37 cellular contexts compared by ENCODE assay signal in genomic region chrX:137855490-137855889, GRCh38.
"Had no signal": no experiment of that assay in that cellular context is flagged by ENCODE, and none has a peak within 500 bp of the region (broad histone marks: within the 10 kb centered on the region; RNA-seq: fewer than 3 reads in every experiment).

No MANE protein-coding gene starts in this region.

- H3K4me3 ChIP-seq: adrenal gland, ascending aorta, breast epithelium, cardiac muscle cell had no signal

- DNase-seq: activated effector memory CD4-positive, alpha-beta T cell treated with anti-CD3 and anti-CD28 coated beads, Interleukin-2, amount 50 U/mL, for 16 hours; activated effector memory CD4-positive, alpha-beta T cell treated with Interleukin-2 at 50 U/mL for 16 hours; activated gamma-delta T cell; activated gamma-delta T cell treated with Interleukin-2 at 50 U/mL for 16 hours; activated naive CD4-positive, alpha-beta T cell; activated naive CD4-positive, alpha-beta T cell treated with anti-CD3 and anti-CD28 coated beads for 36 hours; activated naive CD4-positive, alpha-beta T cell treated with anti-CD3 and anti-CD28 coated beads, Interleukin-2, amount 10 ng/mL, durations not matched to agents 7 days and 5 days; activated naive CD4-positive, alpha-beta T cell treated with anti-CD3 and anti-CD28 coated beads, Interleukin-2, amount 50 U/mL, for 16 hours; activated naive CD4-positive, alpha-beta T cell treated with Interleukin-2 at 50 U/mL for 16 hours; activated naive CD8-positive, alpha-beta T cell treated with anti-CD3 and anti-CD28 coated beads for 36 hours; activated naive CD8-positive, alpha-beta T cell treated with anti-CD3 and anti-CD28 coated beads, Interleukin-2, amount 10 ng/mL, durations not matched to agents 7 days and 5 days; activated naive CD8-positive, alpha-beta T cell treated with anti-CD3 and anti-CD28 coated beads, Interleukin-2, amount 50 U/mL, for 24 hours; activated T-cell treated with anti-CD3 and anti-CD28 coated beads for 4 hours; activated T-cell treated with anti-CD3 and anti-CD28 coated beads, Interleukin-2, amount 50 U/mL, for 1 hour; activated T-cell treated with anti-CD3 and anti-CD28 coated beads, Interleukin-2, amount 50 U/mL, for 24 hours; activated T-cell treated with anti-CD3 and anti-CD28 coated beads, Interleukin-2, amount 50 U/mL, for 48 hours; adrenal gland; amniotic stem cell; amygdala; anterior cingulate cortex; aorta; brain microvascular endothelial cell; caudate nucleus; central memory CD4-positive, alpha-beta T cell; cerebellar nuclear complex had no signal

- H3K9me3 ChIP-seq: adrenal gland, ascending aorta, breast epithelium had no signal

- H3K4me3 Mint-ChIP-seq: activated naive CD4-positive, alpha-beta T cell treated with anti-CD3 and anti-CD28 coated beads for 36 hours; activated naive CD4-positive, alpha-beta T cell treated with anti-CD3 and anti-CD28 coated beads, Interleukin-2, amount 10 ng/mL, durations not matched to agents 7 days and 5 days; activated naive CD4-positive, alpha-beta T cell treated with anti-CD3 and anti-CD28 coated beads, Interleukin-2, amount 50 U/mL, for 24 hours; activated naive CD8-positive, alpha-beta T cell; activated naive CD8-positive, alpha-beta T cell treated with anti-CD3 and anti-CD28 coated beads for 36 hours; activated naive CD8-positive, alpha-beta T cell treated with anti-CD3 and anti-CD28 coated beads, Interleukin-2, amount 10 ng/mL, durations not matched to agents 7 days and 5 days; activated naive CD8-positive, alpha-beta T cell treated with anti-CD3 and anti-CD28 coated beads, Interleukin-2, amount 50 U/mL, for 24 hours; activated T-cell treated with anti-CD3 and anti-CD28 coated beads, Interleukin-2, amount 50 U/mL, for 24 hours; activated T-helper 1 cell treated with anti-CD3 and anti-CD28 coated beads, Interleukin-12 subunit alpha, Interleukin-12 subunit beta, Interleukin-2, Interleukin-4 antibody, amounts not matched to agents 30 ng/mL and 10 ng/mL and 1 ng/mL, durations not matched to agents 14 hours and 24 hours and 36 hours; activated T-helper 17 cell treated with anti-CD3 and anti-CD28 coated beads, Interleukin-2, amount 50 U/mL, for 72 hours; brain; central memory CD8-positive, alpha-beta T cell had no signal

- H3K9me3 Mint-ChIP-seq: activated naive CD4-positive, alpha-beta T cell treated with anti-CD3 and anti-CD28 coated beads for 36 hours; activated naive CD4-positive, alpha-beta T cell treated with anti-CD3 and anti-CD28 coated beads, Interleukin-2, amount 10 ng/mL, durations not matched to agents 7 days and 5 days; activated naive CD4-positive, alpha-beta T cell treated with anti-CD3 and anti-CD28 coated beads, Interleukin-2, amount 50 U/mL, for 24 hours; activated naive CD8-positive, alpha-beta T cell treated with anti-CD3 and anti-CD28 coated beads for 36 hours; activated naive CD8-positive, alpha-beta T cell treated with anti-CD3 and anti-CD28 coated beads, Interleukin-2, amount 10 ng/mL, durations not matched to agents 7 days and 5 days; activated T-cell treated with anti-CD3 and anti-CD28 coated beads, Interleukin-2, amount 50 U/mL, for 24 hours; activated T-helper 1 cell treated with anti-CD3 and anti-CD28 coated beads, Interleukin-12 subunit alpha, Interleukin-12 subunit beta, Interleukin-2, Interleukin-4 antibody, amounts not matched to agents 30 ng/mL and 10 ng/mL and 1 ng/mL, durations not matched to agents 14 hours and 24 hours and 36 hours; activated T-helper 2 cell treated with anti-CD3 and anti-CD28 coated beads, Interferon-gamma antibody, Interleukin-2, Interleukin-4, amounts not matched to agents 10 μg/mL and 5 μg/mL and 100 μg/mL, durations not matched to agents 14 hours and 24 hours and 36 hours had no signal

- ATAC-seq: activated naive CD4-positive, alpha-beta T cell treated with anti-CD3 and anti-CD28 coated beads, Interleukin-2, amount 50 U/mL, for 72 hours; activated naive CD8-positive, alpha-beta T cell treated with anti-CD3 and anti-CD28 coated beads, Interleukin-2, amount 50 U/mL, for 24 hours; activated T-helper 17 cell treated with anti-CD3 and anti-CD28 coated beads, Interleukin-2, amount 50 U/mL, for 72 hours had no signal

- H3K27ac Mint-ChIP-seq: activated naive CD4-positive, alpha-beta T cell treated with anti-CD3 and anti-CD28 coated beads for 36 hours; activated naive CD4-positive, alpha-beta T cell treated with anti-CD3 and anti-CD28 coated beads, Interleukin-2, amount 10 ng/mL, durations not matched to agents 7 days and 5 days; activated naive CD4-positive, alpha-beta T cell treated with anti-CD3 and anti-CD28 coated beads, Interleukin-2, amount 50 U/mL, for 24 hours; activated naive CD4-positive, alpha-beta T cell treated with anti-CD3 and anti-CD28 coated beads, Interleukin-2, amount 50 U/mL, for 72 hours; activated naive CD8-positive, alpha-beta T cell; activated naive CD8-positive, alpha-beta T cell treated with anti-CD3 and anti-CD28 coated beads for 36 hours; activated naive CD8-positive, alpha-beta T cell treated with anti-CD3 and anti-CD28 coated beads, Interleukin-2, amount 10 ng/mL, durations not matched to agents 7 days and 5 days; activated naive CD8-positive, alpha-beta T cell treated with anti-CD3 and anti-CD28 coated beads, Interleukin-2, amount 50 U/mL, for 24 hours; activated T-cell treated with anti-CD3 and anti-CD28 coated beads, Interleukin-2, amount 50 U/mL, for 24 hours; activated T-helper 1 cell treated with anti-CD3 and anti-CD28 coated beads, Interleukin-12 subunit alpha, Interleukin-12 subunit beta, Interleukin-2, Interleukin-4 antibody, amounts not matched to agents 30 ng/mL and 10 ng/mL and 1 ng/mL, durations not matched to agents 14 hours and 24 hours and 36 hours; activated T-helper 17 cell treated with anti-CD3 and anti-CD28 coated beads, Interleukin-2, amount 50 U/mL, for 72 hours; activated T-helper 2 cell treated with anti-CD3 and anti-CD28 coated beads, Interferon-gamma antibody, Interleukin-2, Interleukin-4, amounts not matched to agents 10 μg/mL and 5 μg/mL and 100 μg/mL, durations not matched to agents 14 hours and 24 hours and 36 hours; brain had no signal

- H3K27ac ChIP-seq: adrenal gland, ascending aorta, brain microvascular endothelial cell, breast epithelium, cardiac muscle cell had no signal

- H3K4me1 Mint-ChIP-seq: activated naive CD4-positive, alpha-beta T cell treated with anti-CD3 and anti-CD28 coated beads, Interleukin-2, amount 10 ng/mL, durations not matched to agents 7 days and 5 days; activated naive CD4-positive, alpha-beta T cell treated with anti-CD3 and anti-CD28 coated beads, Interleukin-2, amount 50 U/mL, for 24 hours; activated naive CD8-positive, alpha-beta T cell treated with anti-CD3 and anti-CD28 coated beads for 36 hours; activated naive CD8-positive, alpha-beta T cell treated with anti-CD3 and anti-CD28 coated beads, Interleukin-2, amount 10 ng/mL, durations not matched to agents 7 days and 5 days; activated naive CD8-positive, alpha-beta T cell treated with anti-CD3 and anti-CD28 coated beads, Interleukin-2, amount 50 U/mL, for 24 hours; activated T-helper 17 cell treated with anti-CD3 and anti-CD28 coated beads, Interleukin-2, amount 50 U/mL, for 72 hours; central memory CD8-positive, alpha-beta T cell had no signal

- H3K4me1 ChIP-seq: adrenal gland, ascending aorta, breast epithelium had no signal

- H3K27me3 Mint-ChIP-seq: activated naive CD4-positive, alpha-beta T cell treated with anti-CD3 and anti-CD28 coated beads, Interleukin-2, amount 10 ng/mL, durations not matched to agents 7 days and 5 days; activated naive CD8-positive, alpha-beta T cell treated with anti-CD3 and anti-CD28 coated beads for 36 hours; activated naive CD8-positive, alpha-beta T cell treated with anti-CD3 and anti-CD28 coated beads, Interleukin-2, amount 10 ng/mL, durations not matched to agents 7 days and 5 days; activated naive CD8-positive, alpha-beta T cell treated with anti-CD3 and anti-CD28 coated beads, Interleukin-2, amount 50 U/mL, for 24 hours; central memory CD8-positive, alpha-beta T cell had no signal

- H3K36me3 ChIP-seq: adrenal gland, ascending aorta, brain microvascular endothelial cell, breast epithelium, cardiac muscle cell had no signal

- H3K27me3 ChIP-seq: ascending aorta, brain microvascular endothelial cell, cardiac muscle cell had no signal

- FAIRE-seq: bronchial epithelial cell had no signal

- H3K36me3 Mint-ChIP-seq: activated naive CD4-positive, alpha-beta T cell treated with anti-CD3 and anti-CD28 coated beads, Interleukin-2, amount 10 ng/mL, durations not matched to agents 7 days and 5 days; activated naive CD4-positive, alpha-beta T cell treated with anti-CD3 and anti-CD28 coated beads, Interleukin-2, amount 50 U/mL, for 24 hours; activated naive CD4-positive, alpha-beta T cell treated with anti-CD3 and anti-CD28 coated beads, Interleukin-2, amount 50 U/mL, for 72 hours; activated naive CD8-positive, alpha-beta T cell; activated naive CD8-positive, alpha-beta T cell treated with anti-CD3 and anti-CD28 coated beads for 36 hours; activated naive CD8-positive, alpha-beta T cell treated with anti-CD3 and anti-CD28 coated beads, Interleukin-2, amount 10 ng/mL, durations not matched to agents 7 days and 5 days; brain had no signal
